ENCODE assay signal across 23 cellular contexts in genomic region chr6:113847435-113847834, GRCh38.
DNase-seq lines count a peak whose midpoint lies in the region; ATAC-seq lines count a peak whose summit lies in the region.
"Had no signal": no experiment of that assay in that cellular context is flagged by ENCODE, and none has a peak within 500 bp of the region (broad histone marks: within the 10 kb centered on the region; RNA-seq: fewer than 3 reads in every experiment).

No MANE protein-coding gene starts in this region.

- no peaks in the 10 kb centered on the region for H3K36me3 Mint-ChIP-seq in stimulated activated memory B cell treated with anti-CD40 and anti-IgM and Interleukin-4, amounts not matched to agents 10 μg/mL and 1 μg/mL and 100 μg/mL, for 72 hours
- H3K36me3 Mint-ChIP-seq: CD8-positive, alpha-beta T cell; naive thymus-derived CD4-positive, alpha-beta T cell had no signal

- DNase-seq in DMS53 (lab: John Stamatoyannopoulos, UW) (peak; percentile 40), DMS53 treated with DMSO at 0.1 percent for 48 hours (lab: John Stamatoyannopoulos, UW; ENCODE audit: unreplicated experiment) (no peak), RKO (ENCODE audit: low spot score) (peak; percentile 50), fibroblast of peridontal ligament (ENCODE audit: extremely low read depth) (peak; percentile 64), nucleus accumbens (lab: John Stamatoyannopoulos, UW) (no peak)
- no peak for DNase-seq in activated T-cell treated with anti-CD3 and anti-CD28 coated beads, Interleukin-2, amount 50 U/mL, for 1 hour
- DNase-seq in activated effector memory CD4-positive, alpha-beta T cell treated with Interleukin-2 at 50 U/mL for 16 hours, result no peak
- DNase-seq: activated B cell treated with CpG ODN at 0.5 μM for 24 hours; activated CD4-positive, alpha-beta T cell treated with anti-CD3 and anti-CD28 coated beads, Interleukin-2, amount 50 U/mL, for 48 hours; activated CD8-positive, alpha-beta memory T cell treated with anti-CD3 and anti-CD28 coated beads, Interleukin-2, amount 50 U/mL, for 4 hours; CD8-positive, alpha-beta T cell; left lung; naive thymus-derived CD4-positive, alpha-beta T cell; NCI-H1105; NCI-H2029; pancreas; stimulated activated naive CD8-positive, alpha-beta T cell treated with anti-CD3 and anti-CD28 coated beads, Interleukin-15, amount 100 ng/mL, for 72 hours; tibial artery had no signal

- no peaks in the 10 kb centered on the region for H3K9me3 Mint-ChIP-seq in stimulated activated memory B cell treated with anti-CD40 and anti-IgM and Interleukin-4, amounts not matched to agents 10 μg/mL and 1 μg/mL and 100 μg/mL, for 72 hours
- H3K9me3 Mint-ChIP-seq: activated B cell treated with CpG ODN at 0.5 μM for 24 hours; activated naive CD4-positive, alpha-beta T cell treated with anti-CD3 and anti-CD28 coated beads, Interleukin-2, amount 50 U/mL, for 72 hours; activated T-helper 17 cell treated with anti-CD3 and anti-CD28 coated beads, Interleukin-2, amount 50 U/mL, for 72 hours; CD8-positive, alpha-beta T cell; stimulated activated naive CD8-positive, alpha-beta T cell treated with anti-CD3 and anti-CD28 coated beads, Interleukin-15, amount 100 ng/mL, for 72 hours had no signal

- no peaks in the 10 kb centered on the region for H3K4me1 Mint-ChIP-seq in stimulated activated memory B cell treated with anti-CD40 and anti-IgM and Interleukin-4, amounts not matched to agents 10 μg/mL and 1 μg/mL and 100 μg/mL, for 72 hours
- H3K4me1 Mint-ChIP-seq: activated B cell treated with CpG ODN at 0.5 μM for 24 hours; activated T-helper 17 cell treated with anti-CD3 and anti-CD28 coated beads, Interleukin-2, amount 50 U/mL, for 72 hours; naive thymus-derived CD4-positive, alpha-beta T cell had no signal

- no peak overlapping the region for H3K4me3 Mint-ChIP-seq in stimulated activated memory B cell treated with anti-CD40 and anti-IgM and Interleukin-4, amounts not matched to agents 10 μg/mL and 1 μg/mL and 100 μg/mL, for 72 hours
- H3K4me3 Mint-ChIP-seq: activated B cell treated with CpG ODN at 0.5 μM for 24 hours; activated T-helper 17 cell treated with anti-CD3 and anti-CD28 coated beads, Interleukin-2, amount 50 U/mL, for 72 hours; CD8-positive, alpha-beta T cell; naive thymus-derived CD4-positive, alpha-beta T cell; stimulated activated naive CD8-positive, alpha-beta T cell treated with anti-CD3 and anti-CD28 coated beads, Interleukin-15, amount 100 ng/mL, for 72 hours had no signal

- peak overlapping the region; percentile 7 for H3K27ac Mint-ChIP-seq in stimulated activated memory B cell treated with anti-CD40 and anti-IgM and Interleukin-4, amounts not matched to agents 10 μg/mL and 1 μg/mL and 100 μg/mL, for 72 hours
- H3K27ac Mint-ChIP-seq: activated B cell treated with CpG ODN at 0.5 μM for 24 hours; activated naive CD4-positive, alpha-beta T cell treated with anti-CD3 and anti-CD28 coated beads, Interleukin-2, amount 50 U/mL, for 72 hours; activated T-helper 17 cell treated with anti-CD3 and anti-CD28 coated beads, Interleukin-2, amount 50 U/mL, for 72 hours; CD8-positive, alpha-beta T cell; naive thymus-derived CD4-positive, alpha-beta T cell; stimulated activated naive CD8-positive, alpha-beta T cell treated with anti-CD3 and anti-CD28 coated beads, Interleukin-15, amount 100 ng/mL, for 72 hours had no signal

- no peaks in the 10 kb centered on the region for H3K27me3 Mint-ChIP-seq in stimulated activated memory B cell treated with anti-CD40 and anti-IgM and Interleukin-4, amounts not matched to agents 10 μg/mL and 1 μg/mL and 100 μg/mL, for 72 hours
- H3K27me3 Mint-ChIP-seq: activated B cell treated with CpG ODN at 0.5 μM for 24 hours had no signal

- no peak for ATAC-seq in stimulated activated memory B cell treated with anti-CD40 and anti-IgM and Interleukin-4, amounts not matched to agents 10 μg/mL and 1 μg/mL and 100 μg/mL, for 72 hours
- ATAC-seq: activated naive CD4-positive, alpha-beta T cell treated with anti-CD3 and anti-CD28 coated beads, Interleukin-2, amount 50 U/mL, for 72 hours; activated T-helper 17 cell treated with anti-CD3 and anti-CD28 coated beads, Interleukin-2, amount 50 U/mL, for 72 hours; CD8-positive, alpha-beta T cell; HepG2; left lung; naive thymus-derived CD4-positive, alpha-beta T cell; pancreas; Right ventricle myocardium inferior; stimulated activated naive CD8-positive, alpha-beta T cell treated with anti-CD3 and anti-CD28 coated beads, Interleukin-15, amount 100 ng/mL, for 72 hours had no signal

Comparison
In these comparisons a context has a peak if more than half of its experiments do, and no peak if none do; other contexts are left out.
1. DNase-seq: peak in DMS53 (single experiment), RKO (single experiment) and fibroblast of peridontal ligament (single experiment); none in DMS53 treated with DMSO at 0.1 percent for 48 hours (single experiment), activated T-cell treated with anti-CD3 and anti-CD28 coated beads, Interleukin-2, amount 50 U/mL, for 1 hour (single experiment), nucleus accumbens (0 of 56) and activated effector memory CD4-positive, alpha-beta T cell treated with Interleukin-2 at 50 U/mL for 16 hours (single experiment).